8 cellular contexts compared by ENCODE assay signal in the genomic region with DNA sequence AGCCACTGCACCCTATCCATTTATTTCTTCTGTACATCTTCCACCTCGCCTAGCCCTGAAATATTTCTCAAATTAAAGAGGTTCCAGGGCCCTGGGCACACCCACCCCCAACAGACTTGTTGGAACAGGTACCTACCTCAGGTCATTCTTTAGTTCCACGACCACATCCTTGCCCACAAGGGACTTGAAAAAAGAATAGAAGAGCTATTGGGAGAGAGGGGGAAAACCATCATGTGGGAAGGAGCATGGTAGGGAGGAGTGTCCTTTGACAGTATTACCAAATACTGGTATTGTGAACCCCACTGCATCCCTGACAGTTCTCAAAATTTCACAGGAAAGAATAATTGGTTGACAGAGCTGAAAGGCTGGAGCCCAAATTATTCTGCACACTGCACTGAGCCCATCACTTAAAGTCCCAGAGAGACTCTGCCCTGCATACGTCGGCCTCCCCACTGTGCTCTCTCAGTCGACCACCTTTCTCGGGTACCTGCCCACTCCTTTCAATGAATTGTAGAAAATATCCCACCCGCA. TPM values are rescaled to one million over a fixed set of nuclear protein-coding genes. Genes with fewer than 3 reads are reported as not detected.
DNase-seq lines count a peak whose midpoint lies in the region; ATAC-seq and TF ChIP-seq lines count a peak whose summit lies in the region.

No MANE protein-coding gene starts in this region.

- no peaks in the 10 kb centered on the region for H3K36me3 Mint-ChIP-seq in osteocyte (ENCODE audit: unreplicated experiment)

- H3K4me3 ChIP-seq in GM23248 (peak overlapping the region; percentile 97), Panc1 (ENCODE audit: low read depth in 2 of 2, low read length in 2 of 2) (peak overlapping the region; percentile 85 to 99), esophagus (ENCODE audit: low read depth in 1 of 2, low read length in 2 of 2) (peak overlapping the region; percentile 60 to 69)

- H3K27ac ChIP-seq in GM23248: peak overlapping the region; percentile 79
- H3K27ac ChIP-seq in Panc1 (ENCODE audit: low read length): peak overlapping the region; percentile 97
- H3K27ac ChIP-seq in esophagus (ENCODE audit: low read depth in 2 of 2, low read length in 1 of 2): peak overlapping the region; percentile 94 to 97

- in situ Hi-C loops in GM23248 (cut with MboI) (no loop called here), Panc1 (cut with HindIII; ENCODE audit: low pct_unique_long_range_greater_than_20kb, low sequenced_read_pairs) (no loop called here), KBM-7 (cut with MboI; ENCODE audit: low pct_unique_long_range_greater_than_20kb, low sequenced_read_pairs) (no loop called here)

- H3K4me1 ChIP-seq in GM23248 (ENCODE audit: insufficient read depth) (peaks cover 11% of the 10 kb centered on the region; the same call in 1 of the 2 replicates), Panc1 (ENCODE audit: control insufficient read depth, insufficient read depth, low read length) (peaks cover 8% of the 10 kb centered on the region), esophagus (ENCODE audit: control insufficient read depth in 2 of 2, insufficient read depth in 2 of 2, low read length in 1 of 2) (peaks cover 0 to 2% of the 10 kb centered on the region in 2 donors)

- CTCF ChIA-PET in Panc1 (lab: Charles Lee): interaction anchor here (0.8 to 1.9 kb wide), 2 partner anchors 9 to 33 kb away, joined by 3 to 6 read pairs; no protein-coding TSS in a partner anchor

- H3K27ac Mint-ChIP-seq in osteocyte (ENCODE audit: unreplicated experiment): peak overlapping the region; percentile 93

- peak; percentile 7; the same call in 1 of the 2 replicates for ATAC-seq in Panc1

- BruUV-seq in Panc1 (replicated peaks; lab: Mats Ljungman, UMichigan): no TSS peak

- H3K9me2 ChIP-seq in GM23248 (ENCODE audit: insufficient read depth): no peaks in the 10 kb centered on the region

- no peaks in the 10 kb centered on the region for H4K20me1 ChIP-seq in GM23248 (ENCODE audit: insufficient read depth)

- H3K9me3 Mint-ChIP-seq in osteocyte (ENCODE audit: unreplicated experiment): no peaks in the 10 kb centered on the region

- peaks cover 4% of the 10 kb centered on the region; the same call in 1 of the 2 replicates for H3F3A ChIP-seq in GM23248 (ENCODE audit: insufficient read depth)

- no peaks in the 10 kb centered on the region for H3K27me3 Mint-ChIP-seq in osteocyte (ENCODE audit: unreplicated experiment)

- H3K27me3 ChIP-seq in GM23248 (replicated peaks; ENCODE audit: insufficient read depth): no peaks in the 10 kb centered on the region
- no peaks in the 10 kb centered on the region for H3K27me3 ChIP-seq in Panc1 (ENCODE audit: control insufficient read depth, insufficient read depth, low read length)
- H3K27me3 ChIP-seq in esophagus (ENCODE audit: control insufficient read depth in 1 of 2, insufficient read depth in 2 of 2, low read length in 2 of 2): no peaks in the 10 kb centered on the region

- WGBS in GM23248 (ENCODE audit: low coverage in 1 of 2, low lambda C conversion rate in 2 of 2, missing lambda C conversion rate in 2 of 2), 2 experiments: 18 to 19% methylated on average over 7 of the region's 7 CpGs
- 6 to 10% methylated on average over 7 of the region's 7 CpGs for WGBS in esophagus, 2 donors

- H3K4me1 Mint-ChIP-seq in osteocyte (ENCODE audit: unreplicated experiment): peaks cover 12% of the 10 kb centered on the region

- peak; percentile 14 for DNase-seq in GM23248
- no peak for DNase-seq in Panc1 (ENCODE audit: low read depth, low spot score)
- no peak for DNase-seq in osteocyte (ENCODE audit: extremely low spot score, unreplicated experiment)
- DNase-seq in ureter (ENCODE audit: low spot score): no peak
- DNase-seq in NCI-H2227 (lab: John Stamatoyannopoulos, UW; ENCODE audit: unreplicated experiment): no peak
- no peak for DNase-seq in KBM-7
- no peak for DNase-seq in NCI-H446 (lab: John Stamatoyannopoulos, UW)

- peaks cover 32% of the 10 kb centered on the region for H3K79me2 ChIP-seq in GM23248 (ENCODE audit: insufficient read depth)

- H3K9me3 ChIP-seq in GM23248 (ENCODE audit: low read depth): no peaks in the 10 kb centered on the region
- H3K9me3 ChIP-seq in Panc1 (ENCODE audit: control insufficient read depth, insufficient read depth, low read depth, low read length): no peaks in the 10 kb centered on the region
- H3K9me3 ChIP-seq in esophagus (ENCODE audit: control insufficient read depth in 2 of 2, insufficient read depth in 1 of 2, low read depth in 1 of 2, low read length in 1 of 2): no peaks in the 10 kb centered on the region

- intact Hi-C loops in Panc1 (cut with micrococcal nuclease; ENCODE audit: unreplicated experiment): no loop called here

- POLR2A ChIA-PET in Panc1 (lab: Charles Lee): interaction anchor here (0.5 to 1.7 kb wide), 3 partner anchors 9 to 1942 kb away, joined by 3 to 13 read pairs (median 5); partner anchors contain the start of genes HSPA1A, HSPA1B and HSPA1L

- H2AFZ ChIP-seq in GM23248: peak overlapping the region; percentile 96

- peak overlapping the region; percentile 95 for H3K4me2 ChIP-seq in GM23248 (ENCODE audit: unreplicated experiment)

- peak overlapping the region; percentile 86 for H3K4me3 Mint-ChIP-seq in osteocyte (ENCODE audit: unreplicated experiment)

- H3K9ac ChIP-seq in GM23248: peak overlapping the region; percentile 90

- TF ChIP-seq CTCF in Panc1 (IDR thresholded peaks at IDR 0.05) (no peak), osteocyte (IDR thresholded peaks at IDR 0.05) (no peak)

- no peaks in the 10 kb centered on the region; the same call in 1 of the 2 replicates for H3K36me3 ChIP-seq in GM23248 (ENCODE audit: low read depth)
- H3K36me3 ChIP-seq in Panc1 (ENCODE audit: control insufficient read depth, insufficient read depth, low read length): peaks cover 5% of the 10 kb centered on the region; the same call in 1 of the 2 replicates
- no peaks in the 10 kb centered on the region for H3K36me3 ChIP-seq in esophagus (ENCODE audit: control insufficient read depth in 2 of 2, insufficient read depth in 2 of 2, low read length in 1 of 2)

RNA-seq across cellular contexts. Expression of gene LSM2, which starts 0.8 kb away (rescaled TPM):
- 32.5 and 40.3 TPM in 2 replicates for total RNA-seq in GM23248 (2014; rRNA removed; shearing (Covaris generic))
- polyA plus RNA-seq in GM23248 (2016; fragmentation: Nextera tagmentation; extraction: Ambion mirVana) (48.4 and 52.3 TPM in 2 replicates), esophagus (10 to 100 TPM; 25.6 to 42.9 TPM)
- total RNA-seq in Panc1 (2021; ENCODE audit: unreplicated experiment) (89.7 TPM), osteocyte (50.6 and 54.3 TPM in 2 replicates), ureter (35.6 TPM)
- polyA plus RNA-seq in Panc1 (2012; ENCODE audit: insufficient read length): 91.3 TPM

RNA-seq across cellular contexts. Expression of gene HSPA1L, which starts 9.1 kb away (rescaled TPM):
- 1.3 and 1.7 TPM in 2 replicates for total RNA-seq in GM23248 (2014; rRNA removed; shearing (Covaris generic))
- polyA plus RNA-seq in GM23248 (2016; fragmentation: Nextera tagmentation; extraction: Ambion mirVana): 0.85 and 0.91 TPM in 2 replicates
- total RNA-seq in Panc1 (2021; ENCODE audit: unreplicated experiment): 2.8 TPM
- polyA plus RNA-seq in Panc1 (2012; ENCODE audit: insufficient read length): 3.8 TPM
- polyA plus RNA-seq in esophagus: under 1 TPM; 0.39 to 0.42 TPM
- total RNA-seq in osteocyte: 1.1 and 1.7 TPM in 2 replicates
- 1.7 TPM for total RNA-seq in ureter

RNA-seq across cellular contexts. Expression of gene HSPA1A, which starts 9.3 kb away (rescaled TPM):
- total RNA-seq in GM23248 (2014; rRNA removed; shearing (Covaris generic)): 86.1 and 107 TPM in 2 replicates
- polyA plus RNA-seq in GM23248 (2016; fragmentation: Nextera tagmentation; extraction: Ambion mirVana) (67.5 and 76.3 TPM in 2 replicates), esophagus (100 to 1,000 TPM; 105 to 125 TPM)
- total RNA-seq in Panc1 (2021; ENCODE audit: unreplicated experiment) (169 TPM), osteocyte (19.7 and 24.8 TPM in 2 replicates), ureter (191 TPM)
- 344 TPM for polyA plus RNA-seq in Panc1 (2012; ENCODE audit: insufficient read length)

RNA-seq across cellular contexts. Expression of gene VARS1, which starts 10.5 kb away (rescaled TPM):
- total RNA-seq in GM23248 (2014; rRNA removed; shearing (Covaris generic)): 47.6 and 66.4 TPM in 2 replicates
- polyA plus RNA-seq in GM23248 (2016; fragmentation: Nextera tagmentation; extraction: Ambion mirVana) (39.1 and 39.8 TPM in 2 replicates), esophagus (10 to 100 TPM; 35.7 to 37.3 TPM)
- total RNA-seq in Panc1 (2021; ENCODE audit: unreplicated experiment) (229 TPM), osteocyte (73.0 and 73.4 TPM in 2 replicates), ureter (105 TPM)
- 274 TPM for polyA plus RNA-seq in Panc1 (2012; ENCODE audit: insufficient read length)

RNA-seq across cellular contexts. Expression of gene HSPA1B, which starts 21.5 kb away (rescaled TPM):
- 104 and 124 TPM in 2 replicates for total RNA-seq in GM23248 (2014; rRNA removed; shearing (Covaris generic))
- 58.0 and 61.3 TPM in 2 replicates for polyA plus RNA-seq in GM23248 (2016; fragmentation: Nextera tagmentation; extraction: Ambion mirVana)
- 147 TPM for total RNA-seq in Panc1 (2021; ENCODE audit: unreplicated experiment)
- polyA plus RNA-seq in Panc1 (2012; ENCODE audit: insufficient read length): 235 TPM
- polyA plus RNA-seq in esophagus: 100 to 1,000 TPM in 1 of 2 donors, 10 to 100 TPM in 1; 26.9 to 103 TPM
- total RNA-seq in osteocyte: 65.5 and 65.8 TPM in 2 replicates
- 163 TPM for total RNA-seq in ureter
